In genomic region chr14:35402323-35403084, GRCh38 we compare ENCODE assay signal across 8 cellular contexts. TPM values are rescaled to one million over a fixed set of nuclear protein-coding genes. Genes with fewer than 3 reads are reported as not detected.
DNase-seq lines count a peak whose midpoint lies in the region; ATAC-seq, FAIRE-seq and TF ChIP-seq lines count a peak whose summit lies in the region.

No MANE protein-coding gene starts in this region.

- 12 to 20% methylated on average over 13 of the region's 13 CpGs for WGBS in esophagus, 2 donors

- peak overlapping the region; percentile 94 for H3K27ac Mint-ChIP-seq in progenitor cell of endocrine pancreas

- TF ChIP-seq POLR2A in GM12891 (IDR thresholded peaks at IDR 0.05; ENCODE audit: low read depth, low read length) = peak; percentile 65

- no peak for TF ChIP-seq CTCF in progenitor cell of endocrine pancreas (IDR thresholded peaks at IDR 0.05; ENCODE audit: unreplicated experiment)

- peaks cover 10 to 28% of the 10 kb centered on the region in 2 donors for H3K36me3 ChIP-seq in esophagus (ENCODE audit: control insufficient read depth in 2 of 2, insufficient read depth in 2 of 2, low read length in 1 of 2)

- no peak for ATAC-seq in GM19452 (IDR thresholded peaks at IDR 0.05; ENCODE audit: unreplicated experiment)

- H3K36me3 Mint-ChIP-seq in progenitor cell of endocrine pancreas (ENCODE audit: insufficient read depth) = peaks cover 16% of the 10 kb centered on the region

- FAIRE-seq in GM12891 (lab: Jason Lieb, UNC) = no peak

- H3K4me3 ChIP-seq in esophagus (ENCODE audit: low read depth in 1 of 2, low read length in 2 of 2) = peak overlapping the region; percentile 78 to 87

- H3K4me3 Mint-ChIP-seq in progenitor cell of endocrine pancreas (ENCODE audit: low read depth) = peak overlapping the region; percentile 81

- H3K4me1 Mint-ChIP-seq in progenitor cell of endocrine pancreas (ENCODE audit: low read depth) = peaks cover 29% of the 10 kb centered on the region

- peak overlapping the region; percentile 98 to 100 for H3K27ac ChIP-seq in esophagus (ENCODE audit: low read depth in 2 of 2, low read length in 1 of 2)

- H3K9me3 Mint-ChIP-seq in progenitor cell of endocrine pancreas (ENCODE audit: low read depth) = no peaks in the 10 kb centered on the region

- H3K27me3 ChIP-seq in esophagus (ENCODE audit: control insufficient read depth in 1 of 2, insufficient read depth in 2 of 2, low read length in 2 of 2) = no peaks in the 10 kb centered on the region

- no peaks in the 10 kb centered on the region for H3K9me3 ChIP-seq in esophagus (ENCODE audit: control insufficient read depth in 2 of 2, insufficient read depth in 1 of 2, low read depth in 1 of 2, low read length in 1 of 2)

- DNase-seq in GM12891 (ENCODE audit: insufficient read length, low spot score) = no peak
- peak; percentile 47 for DNase-seq in activated CD4-positive, alpha-beta T cell treated with anti-CD3 and anti-CD28 coated beads, Interleukin-2, amount 50 U/mL, for 1 hour
- DNase-seq in progenitor cell of endocrine pancreas (ENCODE audit: low spot score, unreplicated experiment) = no peak
- DNase-seq in NCI-H2081 (lab: John Stamatoyannopoulos, UW) = no peak
- DNase-seq in NCI-H524 treated with DMSO at 0.1 percent for 48 hours (lab: John Stamatoyannopoulos, UW) = no peak
- no peak for DNase-seq in NCI-H226

- peaks cover 4 to 11% of the 10 kb centered on the region in 2 donors for H3K4me1 ChIP-seq in esophagus (ENCODE audit: control insufficient read depth in 2 of 2, insufficient read depth in 2 of 2, low read length in 1 of 2)

- no peaks in the 10 kb centered on the region for H3K27me3 Mint-ChIP-seq in progenitor cell of endocrine pancreas

TF ChIP-seq in GM12891, 5 proteins besides CTCF, POLR2A, EP300 and RAD21:
- TF ChIP-seq POLR2AphosphoS5 (IDR thresholded peaks at IDR 0.05; ENCODE audit: low read depth, low read length) (peak; percentile 90), POU2F2 (IDR thresholded peaks at IDR 0.05; ENCODE audit: low read depth, low read length) (no peak; the same call in 1 of the 2 replicates)

RNA-seq across cellular contexts. Expression of gene NFKBIA, which starts 2.0 kb away (rescaled TPM):
- 204 TPM for polyA plus RNA-seq in GM12891 (2012; ENCODE audit: low read depth, missing spikeins)
- 100 to 1,000 TPM; 121 to 206 TPM for polyA plus RNA-seq in esophagus
- total RNA-seq in progenitor cell of endocrine pancreas = 31.8 and 35.7 TPM in 2 replicates
